8 cellular contexts compared by ENCODE assay signal in the genomic region with DNA sequence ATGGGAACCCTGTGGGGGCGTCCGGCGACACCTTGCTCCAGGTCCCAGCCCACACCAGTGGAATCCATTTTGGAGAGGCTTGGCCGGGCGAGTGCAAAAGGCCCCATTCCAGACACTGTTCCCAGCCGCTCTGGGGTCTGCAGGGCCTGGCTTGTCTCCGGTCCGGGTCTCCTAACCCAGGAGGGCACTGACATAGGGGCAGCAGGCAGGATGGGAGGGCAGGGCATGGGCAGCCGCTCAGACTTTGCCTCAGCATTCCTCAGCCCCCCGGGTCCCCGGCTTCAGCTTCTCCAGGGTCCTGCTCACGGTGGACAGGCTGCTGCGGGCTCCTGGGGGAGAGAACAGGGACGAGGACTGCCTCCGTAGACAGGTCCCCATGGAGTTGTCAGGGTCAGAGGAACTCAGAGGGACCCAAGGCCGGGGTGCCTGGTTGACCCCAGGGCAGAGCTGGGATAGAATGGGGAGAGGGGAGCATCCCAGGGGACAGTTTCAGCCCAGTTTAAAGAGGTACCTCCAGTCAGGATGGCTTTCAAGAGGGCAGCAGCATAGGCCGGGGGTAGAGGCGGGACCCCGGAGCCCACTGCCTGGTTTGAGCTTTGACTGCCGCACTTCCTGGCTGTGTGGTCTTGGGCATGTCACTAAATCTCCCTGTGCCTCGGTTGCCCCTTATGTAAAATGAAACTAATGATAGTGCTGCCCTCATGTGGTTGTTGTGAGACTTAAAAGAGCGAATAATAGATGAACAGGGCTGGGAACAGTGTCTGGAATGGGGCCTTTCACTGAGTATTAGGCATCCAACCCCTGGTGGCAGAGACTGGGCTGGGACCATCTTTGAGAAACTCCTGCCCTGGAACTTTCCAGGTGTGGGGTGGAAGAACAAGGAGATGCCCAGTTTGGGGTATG. TPM values are rescaled to one million over a fixed set of nuclear protein-coding genes. Genes with fewer than 3 reads are reported as not detected.
DNase-seq lines count a peak whose midpoint lies in the region; ATAC-seq, FAIRE-seq and TF ChIP-seq lines count a peak whose summit lies in the region.

No MANE protein-coding gene starts in this region.

- BruUV-seq in PC-9 (replicated peaks; lab: Mats Ljungman, UMichigan), result no TSS peak

- H3K9me3 Mint-ChIP-seq in nephron progenitor cell, result peaks cover 4% of the 10 kb centered on the region
- no peaks in the 10 kb centered on the region for H3K9me3 Mint-ChIP-seq in activated naive CD8-positive, alpha-beta T cell treated with anti-CD3 and anti-CD28 coated beads for 36 hours

- no peaks in the 10 kb centered on the region for H3K36me3 ChIP-seq in PC-9 (ENCODE audit: low read depth)

- no peaks in the 10 kb centered on the region for H3F3A ChIP-seq in PC-9 (ENCODE audit: insufficient read depth, low read depth)

- no peaks in the 10 kb centered on the region for H3K4me1 ChIP-seq in PC-9 (replicated peaks; ENCODE audit: insufficient read depth)

- H4K20me1 ChIP-seq in PC-9 (ENCODE audit: insufficient read depth), result no peaks in the 10 kb centered on the region; the same call in 1 of the 2 replicates

- H3K4me2 ChIP-seq in PC-9, result peak overlapping the region; percentile 56

- DNase-seq in AML-193 (lab: John Stamatoyannopoulos, UW) (peak; percentile 43 to 54), GM12892 (ENCODE audit: insufficient read length) (no peak), PC-9 (peak; percentile 32 to 33), dorsolateral prefrontal cortex (peak in 1 of 10 donors; percentile 28), nephron progenitor cell (no peak)
- DNase-seq in activated naive CD8-positive, alpha-beta T cell treated with anti-CD3 and anti-CD28 coated beads for 36 hours, result no peak

- peaks cover 29% of the 10 kb centered on the region for H3K4me1 Mint-ChIP-seq in nephron progenitor cell
- H3K4me1 Mint-ChIP-seq in activated naive CD8-positive, alpha-beta T cell treated with anti-CD3 and anti-CD28 coated beads for 36 hours, result peaks cover 9% of the 10 kb centered on the region

- no peaks in the 10 kb centered on the region for H3K36me3 Mint-ChIP-seq in nephron progenitor cell (ENCODE audit: low read depth)
- no peaks in the 10 kb centered on the region for H3K36me3 Mint-ChIP-seq in activated naive CD8-positive, alpha-beta T cell treated with anti-CD3 and anti-CD28 coated beads for 36 hours

- intact Hi-C loops in PC-9 (cut with micrococcal nuclease; ENCODE audit: unreplicated experiment), result loop anchor here (2.0 to 5.0 kb wide), 2 partner anchors 69 to 105 kb away; partner anchors contain the start of gene MOB3C
- intact Hi-C loops in dorsolateral prefrontal cortex (cut with DNase I), result no loop called here

- CTCF ChIA-PET in PC-9 (lab: Charles Lee), result interaction anchor here (0.6 to 1.1 kb wide), 4 partner anchors 22 to 209 kb away, joined by 4 to 9 read pairs (median 7); no protein-coding TSS in a partner anchor

- peaks cover 83% of the 10 kb centered on the region for H3K27me3 Mint-ChIP-seq in nephron progenitor cell (ENCODE audit: low read depth, poor library complexity)
- H3K27me3 Mint-ChIP-seq in activated naive CD8-positive, alpha-beta T cell treated with anti-CD3 and anti-CD28 coated beads for 36 hours, result peaks cover 44% of the 10 kb centered on the region

- TF ChIP-seq CTCF in PC-9 (conservative IDR thresholded peaks at IDR 0.05) (peak; percentile 72), dorsolateral prefrontal cortex (IDR thresholded peaks at IDR 0.05 in 54 of 56, conservative IDR thresholded peaks at IDR 0.05 in 2 of 56; ENCODE audit: low read depth in 1 of 56, partially characterized antibody in 56 of 56) (peak in 51 of 56 donors; percentile 19 to 63 (median 44)), nephron progenitor cell (IDR thresholded peaks at IDR 0.05) (peak; percentile 34)

- H3K27me3 ChIP-seq in PC-9 (ENCODE audit: insufficient read depth, low read depth) (peaks cover 22% of the 10 kb centered on the region), dorsolateral prefrontal cortex (peaks cover 0 to 27% (median 12%) of the 10 kb centered on the region in 45 donors)

- no peaks in the 10 kb centered on the region for H3K9me2 ChIP-seq in PC-9 (ENCODE audit: insufficient read depth)

- H2AFZ ChIP-seq in PC-9, result no peak overlapping the region

- H3K27ac ChIP-seq in PC-9 (no peak overlapping the region), dorsolateral prefrontal cortex (no peak overlapping the region)

- no peak overlapping the region for H3K27ac Mint-ChIP-seq in nephron progenitor cell
- no peak overlapping the region for H3K27ac Mint-ChIP-seq in activated naive CD8-positive, alpha-beta T cell treated with anti-CD3 and anti-CD28 coated beads for 36 hours

- no peaks in the 10 kb centered on the region for H3K9me3 ChIP-seq in PC-9 (ENCODE audit: insufficient read depth, low read depth)

- H3K79me2 ChIP-seq in PC-9 (ENCODE audit: low read depth), result no peaks in the 10 kb centered on the region

- H3K4me3 Mint-ChIP-seq in nephron progenitor cell, result no peak overlapping the region
- no peak overlapping the region for H3K4me3 Mint-ChIP-seq in activated naive CD8-positive, alpha-beta T cell treated with anti-CD3 and anti-CD28 coated beads for 36 hours

- no peak for TF ChIP-seq POLR2A in GM12892 (IDR thresholded peaks at IDR 0.05; ENCODE audit: low read depth, low read length)

- H3K4me3 ChIP-seq in PC-9 (no peak overlapping the region), dorsolateral prefrontal cortex (no peak overlapping the region)

- peak; percentile 85 for FAIRE-seq in GM12892 (lab: Jason Lieb, UNC)

- ATAC-seq in HG02852 (IDR thresholded peaks at IDR 0.05; ENCODE audit: unreplicated experiment) (no peak), HG02981 (IDR thresholded peaks at IDR 0.05; ENCODE audit: unreplicated experiment) (no peak)

- POLR2A ChIA-PET in PC-9 (lab: Charles Lee; ENCODE audit: unreplicated experiment), result interaction anchor here (0.7 kb wide), 1 partner anchor 120 kb away, joined by 6 read pairs; no protein-coding TSS in a partner anchor

RNA-seq across cellular contexts. Expression of gene KNCN, which starts 3.7 kb away (rescaled TPM):
- not detected for polyA plus RNA-seq in GM12892 (2012; ENCODE audit: missing spikeins)
- total RNA-seq in PC-9 (2021) (not detected in 2 replicates), dorsolateral prefrontal cortex (1 to 10 TPM in 76 of 120 experiments, under 1 TPM in 43, not detected in 1; 0.23 to 3.5 (median 1.2) TPM)
- total RNA-seq in activated naive CD8-positive, alpha-beta T cell treated with anti-CD3 and anti-CD28 coated beads for 36 hours, result not detected

RNA-seq across cellular contexts. Expression of gene MKNK1, which starts 56.3 kb away (rescaled TPM):
- 24.1 TPM for polyA plus RNA-seq in GM12892 (2012; ENCODE audit: missing spikeins)
- total RNA-seq in PC-9 (2021) (103 and 112 TPM in 2 replicates), dorsolateral prefrontal cortex (100 to 1,000 TPM in 4 of 120 experiments, 10 to 100 TPM in 116; 35.7 to 124 (median 71.0) TPM)
- 10 to 100 TPM; 23.0 to 23.4 TPM for total RNA-seq in activated naive CD8-positive, alpha-beta T cell treated with anti-CD3 and anti-CD28 coated beads for 36 hours

RNA-seq across cellular contexts. Expression of gene DMBX1, which starts 58.1 kb away (rescaled TPM):
- not detected for polyA plus RNA-seq in GM12892 (2012; ENCODE audit: missing spikeins)
- total RNA-seq in PC-9 (2021) (0.79 and 1.0 TPM in 2 replicates), dorsolateral prefrontal cortex (not detected)
- total RNA-seq in activated naive CD8-positive, alpha-beta T cell treated with anti-CD3 and anti-CD28 coated beads for 36 hours, result not detected

Comparison
In these comparisons a context has a peak if more than half of its experiments do, and no peak if none do; other contexts are left out.
1. DNase-seq: peak in AML-193 (2 of 2) and PC-9 (2 of 2); none in GM12892 (single experiment), nephron progenitor cell (single experiment) and activated naive CD8-positive, alpha-beta T cell treated with anti-CD3 and anti-CD28 coated beads for 36 hours (single experiment).
2. Peak in every context shown above with its lines, with median percentiles within 50 percentile points of each other: CTCF ChIP-seq.